Comparison of ENCODE assay signal across 1 cellular context in the genomic region with DNA sequence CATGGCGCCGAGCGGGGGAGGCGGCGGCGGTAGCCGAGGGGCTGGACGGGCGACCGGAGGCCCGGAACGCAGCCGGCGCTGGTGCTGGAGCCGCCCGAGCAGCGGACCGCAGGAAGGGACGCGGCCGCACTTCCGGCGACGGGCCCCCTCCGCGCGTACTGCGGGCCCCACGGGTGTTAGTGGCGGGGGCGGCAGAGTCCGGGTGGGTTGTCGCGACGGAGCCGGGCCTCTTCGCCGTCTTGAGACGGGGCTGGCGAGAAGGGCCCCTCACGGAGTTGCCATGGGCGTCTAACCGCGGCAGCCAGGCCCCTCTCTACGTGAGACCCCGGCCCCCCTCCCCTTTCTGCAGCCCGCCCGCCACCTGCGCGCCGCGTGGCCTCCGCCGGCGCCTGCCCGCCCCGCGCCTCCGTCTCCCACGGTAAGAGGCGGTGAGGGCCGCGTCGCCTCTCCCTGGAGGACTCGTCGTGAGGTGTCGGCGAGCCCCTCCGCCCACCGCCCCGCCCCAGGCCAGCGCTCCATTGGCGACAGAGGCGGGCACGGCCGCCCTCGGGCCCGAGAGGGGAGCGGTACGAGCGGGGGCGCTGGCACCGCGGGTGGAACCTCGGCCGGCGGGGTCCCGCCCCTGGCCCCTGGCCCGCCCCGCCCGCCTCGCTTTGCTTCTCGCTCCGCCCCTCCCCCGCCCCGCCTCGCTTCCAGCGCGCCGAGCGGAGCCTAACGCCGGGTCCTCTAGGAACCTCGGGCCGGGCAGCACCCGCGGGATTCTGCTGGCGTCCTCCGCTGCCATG.
TF ChIP-seq lines count a peak whose summit lies in the region.

A gene with protein sequence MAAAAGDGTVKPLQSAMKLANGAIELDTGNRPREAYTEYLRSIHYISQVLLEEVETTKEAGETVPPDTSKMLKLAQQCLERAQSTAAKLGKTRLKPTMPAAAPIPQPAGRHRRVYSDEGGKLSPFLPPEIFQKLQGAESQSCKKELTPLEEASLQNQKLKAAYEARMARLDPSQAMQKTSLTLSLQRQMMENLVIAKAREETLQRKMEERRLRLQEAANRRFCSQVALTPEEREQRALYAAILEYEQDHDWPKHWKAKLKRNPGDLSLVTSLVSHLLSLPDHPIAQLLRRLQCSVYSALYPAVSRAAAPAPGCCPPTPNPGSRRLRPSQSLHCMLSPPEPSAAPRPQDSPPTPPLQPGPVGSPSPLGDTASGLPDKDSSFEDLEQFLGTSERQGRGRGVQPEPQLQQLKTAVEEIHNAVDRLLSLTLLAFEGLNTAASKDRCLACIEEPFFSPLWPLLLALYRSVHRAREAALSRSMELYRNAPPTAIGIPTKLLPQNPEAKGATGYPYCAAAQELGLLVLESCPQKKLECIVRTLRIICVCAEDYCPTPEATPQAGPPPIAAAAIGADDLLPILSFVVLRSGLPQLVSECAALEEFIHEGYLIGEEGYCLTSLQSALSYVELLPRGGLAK (minus strand): TSS at position 40 of the 785 bp plus-strand sequence. CDS start 37 bp downstream, at position 3.
A gene with protein sequence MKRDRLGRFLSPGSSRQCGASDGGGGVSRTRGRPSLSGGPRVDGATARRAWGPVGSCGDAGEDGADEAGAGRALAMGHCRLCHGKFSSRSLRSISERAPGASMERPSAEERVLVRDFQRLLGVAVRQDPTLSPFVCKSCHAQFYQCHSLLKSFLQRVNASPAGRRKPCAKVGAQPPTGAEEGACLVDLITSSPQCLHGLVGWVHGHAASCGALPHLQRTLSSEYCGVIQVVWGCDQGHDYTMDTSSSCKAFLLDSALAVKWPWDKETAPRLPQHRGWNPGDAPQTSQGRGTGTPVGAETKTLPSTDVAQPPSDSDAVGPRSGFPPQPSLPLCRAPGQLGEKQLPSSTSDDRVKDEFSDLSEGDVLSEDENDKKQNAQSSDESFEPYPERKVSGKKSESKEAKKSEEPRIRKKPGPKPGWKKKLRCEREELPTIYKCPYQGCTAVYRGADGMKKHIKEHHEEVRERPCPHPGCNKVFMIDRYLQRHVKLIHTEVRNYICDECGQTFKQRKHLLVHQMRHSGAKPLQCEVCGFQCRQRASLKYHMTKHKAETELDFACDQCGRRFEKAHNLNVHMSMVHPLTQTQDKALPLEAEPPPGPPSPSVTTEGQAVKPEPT (plus strand): TSS at position 679 of the 785 bp plus-strand sequence. CDS start 104 bp downstream, at position 783.

TF ChIP-seq in HepG2, 621 proteins besides CTCF, POLR2A, EP300 and RAD21 (continued from another document and continues in another):
- no peak; the same call in 1 of the 2 replicates for TF ChIP-seq ZNF383 (CRISPR knock-in tag; IDR thresholded peaks at IDR 0.05; ENCODE audit: borderline replicate concordance)
- TF ChIP-seq KDM5A (IDR thresholded peaks at IDR 0.05; ENCODE audit: borderline replicate concordance, low read length) = peak; percentile 96
- TF ChIP-seq, protein P1, sequence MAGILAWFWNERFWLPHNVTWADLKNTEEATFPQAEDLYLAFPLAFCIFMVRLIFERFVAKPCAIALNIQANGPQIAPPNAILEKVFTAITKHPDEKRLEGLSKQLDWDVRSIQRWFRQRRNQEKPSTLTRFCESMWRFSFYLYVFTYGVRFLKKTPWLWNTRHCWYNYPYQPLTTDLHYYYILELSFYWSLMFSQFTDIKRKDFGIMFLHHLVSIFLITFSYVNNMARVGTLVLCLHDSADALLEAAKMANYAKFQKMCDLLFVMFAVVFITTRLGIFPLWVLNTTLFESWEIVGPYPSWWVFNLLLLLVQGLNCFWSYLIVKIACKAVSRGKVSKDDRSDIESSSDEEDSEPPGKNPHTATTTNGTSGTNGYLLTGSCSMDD (CRISPR knock-in tag; IDR thresholded peaks at IDR 0.05) = no peak
- TF ChIP-seq FOXA1 (IDR thresholded peaks at IDR 0.05) = no peak
- no peak; the same call in 1 of the 2 replicates for TF ChIP-seq FOXA1 (CRISPR knock-in tag; IDR thresholded peaks at IDR 0.05)
- TF ChIP-seq, protein P2, sequence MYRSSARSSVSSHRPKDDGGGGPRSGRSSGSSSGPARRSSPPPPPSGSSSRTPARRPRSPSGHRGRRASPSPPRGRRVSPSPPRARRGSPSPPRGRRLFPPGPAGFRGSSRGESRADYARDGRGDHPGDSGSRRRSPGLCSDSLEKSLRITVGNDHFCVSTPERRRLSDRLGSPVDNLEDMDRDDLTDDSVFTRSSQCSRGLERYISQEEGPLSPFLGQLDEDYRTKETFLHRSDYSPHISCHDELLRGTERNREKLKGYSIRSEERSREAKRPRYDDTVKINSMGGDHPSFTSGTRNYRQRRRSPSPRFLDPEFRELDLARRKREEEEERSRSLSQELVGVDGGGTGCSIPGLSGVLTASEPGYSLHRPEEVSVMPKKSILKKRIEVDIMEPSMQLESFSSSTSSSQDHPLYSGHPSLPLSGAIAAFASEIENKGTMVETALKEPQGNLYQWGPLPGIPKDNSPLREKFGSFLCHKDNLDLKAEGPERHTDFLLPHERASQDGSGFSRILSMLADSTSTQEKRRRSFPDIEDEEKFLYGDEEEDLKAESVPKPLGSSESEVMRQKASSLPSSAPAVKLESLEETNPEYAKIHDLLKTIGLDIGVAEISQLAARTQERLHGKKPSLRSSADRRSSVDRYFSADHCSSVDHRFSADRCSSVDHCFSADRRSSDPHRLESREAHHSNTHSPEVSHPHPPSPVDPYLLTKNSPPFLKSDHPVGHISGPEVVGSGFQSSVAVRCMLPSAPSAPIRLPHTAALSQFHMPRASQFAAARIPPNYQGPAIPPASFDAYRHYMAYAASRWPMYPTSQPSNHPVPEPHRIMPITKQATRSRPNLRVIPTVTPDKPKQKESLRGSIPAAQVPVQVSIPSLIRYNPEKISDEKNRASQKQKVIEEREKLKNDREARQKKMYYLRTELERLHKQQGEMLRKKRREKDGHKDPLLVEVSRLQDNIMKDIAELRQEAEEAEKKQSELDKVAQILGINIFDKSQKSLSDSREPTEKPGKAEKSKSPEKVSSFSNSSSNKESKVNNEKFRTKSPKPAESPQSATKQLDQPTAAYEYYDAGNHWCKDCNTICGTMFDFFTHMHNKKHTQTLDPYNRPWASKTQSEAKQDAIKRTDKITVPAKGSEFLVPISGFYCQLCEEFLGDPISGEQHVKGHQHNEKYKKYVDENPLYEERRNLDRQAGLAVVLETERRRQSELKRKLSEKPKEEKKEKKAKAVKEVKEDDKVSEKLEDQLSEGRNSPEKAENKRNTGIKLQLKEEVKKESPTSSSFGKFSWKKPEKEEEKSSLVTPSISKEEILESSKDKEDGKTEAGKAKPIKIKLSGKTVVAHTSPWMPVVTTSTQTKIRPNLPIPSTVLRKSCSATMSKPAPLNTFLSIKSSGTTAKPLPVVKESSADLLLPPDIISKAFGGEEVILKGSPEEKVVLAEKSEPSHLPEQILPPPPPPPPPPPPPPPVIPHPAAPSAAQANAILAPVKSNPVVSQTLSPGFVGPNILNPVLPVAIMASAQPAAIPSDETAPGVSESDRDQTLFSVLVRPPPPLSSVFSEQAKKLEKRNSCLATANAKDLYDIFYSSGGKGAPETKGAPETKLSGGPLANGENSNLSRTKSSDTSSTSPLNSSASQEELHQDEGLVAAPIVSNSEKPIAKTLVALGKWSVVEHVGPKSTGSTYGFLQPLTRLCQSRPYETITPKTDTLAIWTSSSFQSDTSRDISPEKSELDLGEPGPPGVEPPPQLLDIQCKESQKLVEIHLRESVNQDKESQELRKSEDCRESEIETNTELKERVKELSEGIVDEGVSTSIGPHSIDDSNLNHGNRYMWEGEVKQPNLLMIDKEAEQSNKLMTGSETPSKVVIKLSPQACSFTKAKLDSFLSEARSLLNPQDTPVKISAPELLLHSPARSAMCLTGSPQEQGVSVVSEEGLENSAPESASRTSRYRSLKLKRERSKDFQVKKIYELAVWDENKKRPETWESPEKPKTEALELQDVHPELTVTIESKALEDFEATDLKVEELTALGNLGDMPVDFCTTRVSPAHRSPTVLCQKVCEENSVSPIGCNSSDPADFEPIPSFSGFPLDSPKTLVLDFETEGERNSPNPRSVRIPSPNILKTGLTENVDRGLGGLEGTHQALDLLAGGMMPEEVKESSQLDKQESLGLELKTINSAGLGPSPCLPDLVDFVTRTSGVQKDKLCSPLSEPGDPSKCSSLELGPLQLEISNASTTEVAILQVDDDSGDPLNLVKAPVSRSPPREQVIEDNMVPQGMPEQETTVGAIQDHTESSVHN (CRISPR knock-in tag; IDR thresholded peaks at IDR 0.05) = 0 out of 2 replicates have a peak, but pooled peaks have one; percentile 13
- TF ChIP-seq NBN (conservative IDR thresholded peaks at IDR 0.05) = no peak
- no peak for TF ChIP-seq ZNF10 (CRISPR knock-in tag; IDR thresholded peaks at IDR 0.05; ENCODE audit: borderline replicate concordance, low read depth)
- TF ChIP-seq FOXP1 (IDR thresholded peaks at IDR 0.05) = no peak
- no peak for TF ChIP-seq FOXP1 (CRISPR knock-in tag; IDR thresholded peaks at IDR 0.05)
- peak; percentile 37; the same call in 1 of the 2 replicates for TF ChIP-seq HNRNPUL1 (IDR thresholded peaks at IDR 0.05; ENCODE audit: low read depth, low read length)
- TF ChIP-seq, protein P3, sequence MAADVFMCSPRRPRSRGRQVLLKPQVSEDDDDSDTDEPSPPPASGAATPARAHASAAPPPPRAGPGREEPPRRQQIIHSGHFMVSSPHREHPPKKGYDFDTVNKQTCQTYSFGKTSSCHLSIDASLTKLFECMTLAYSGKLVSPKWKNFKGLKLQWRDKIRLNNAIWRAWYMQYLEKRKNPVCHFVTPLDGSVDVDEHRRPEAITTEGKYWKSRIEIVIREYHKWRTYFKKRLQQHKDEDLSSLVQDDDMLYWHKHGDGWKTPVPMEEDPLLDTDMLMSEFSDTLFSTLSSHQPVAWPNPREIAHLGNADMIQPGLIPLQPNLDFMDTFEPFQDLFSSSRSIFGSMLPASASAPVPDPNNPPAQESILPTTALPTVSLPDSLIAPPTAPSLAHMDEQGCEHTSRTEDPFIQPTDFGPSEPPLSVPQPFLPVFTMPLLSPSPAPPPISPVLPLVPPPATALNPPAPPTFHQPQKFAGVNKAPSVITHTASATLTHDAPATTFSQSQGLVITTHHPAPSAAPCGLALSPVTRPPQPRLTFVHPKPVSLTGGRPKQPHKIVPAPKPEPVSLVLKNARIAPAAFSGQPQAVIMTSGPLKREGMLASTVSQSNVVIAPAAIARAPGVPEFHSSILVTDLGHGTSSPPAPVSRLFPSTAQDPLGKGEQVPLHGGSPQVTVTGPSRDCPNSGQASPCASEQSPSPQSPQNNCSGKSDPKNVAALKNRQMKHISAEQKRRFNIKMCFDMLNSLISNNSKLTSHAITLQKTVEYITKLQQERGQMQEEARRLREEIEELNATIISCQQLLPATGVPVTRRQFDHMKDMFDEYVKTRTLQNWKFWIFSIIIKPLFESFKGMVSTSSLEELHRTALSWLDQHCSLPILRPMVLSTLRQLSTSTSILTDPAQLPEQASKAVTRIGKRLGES (CRISPR knock-in tag; IDR thresholded peaks at IDR 0.05; ENCODE audit: borderline replicate concordance) = peak; percentile 90
- no peak; the same call in none of the 2 replicates for TF ChIP-seq BHLHE40 (IDR thresholded peaks at IDR 0.05; ENCODE audit: low read length)
- no peak for TF ChIP-seq ZNF619 (CRISPR knock-in tag; IDR thresholded peaks at IDR 0.05)
- no peak for TF ChIP-seq SNAI1 (CRISPR knock-in tag; IDR thresholded peaks at IDR 0.05; ENCODE audit: borderline replicate concordance)
- no peak for TF ChIP-seq NCOR1 (IDR thresholded peaks at IDR 0.05; ENCODE audit: borderline replicate concordance, low read length)
- TF ChIP-seq KLF12 (CRISPR knock-in tag; IDR thresholded peaks at IDR 0.05; ENCODE audit: borderline replicate concordance) = peak; percentile 98
- peak; percentile 51 for TF ChIP-seq TFDP2 (CRISPR knock-in tag; IDR thresholded peaks at IDR 0.05)
- TF ChIP-seq, protein P4, sequence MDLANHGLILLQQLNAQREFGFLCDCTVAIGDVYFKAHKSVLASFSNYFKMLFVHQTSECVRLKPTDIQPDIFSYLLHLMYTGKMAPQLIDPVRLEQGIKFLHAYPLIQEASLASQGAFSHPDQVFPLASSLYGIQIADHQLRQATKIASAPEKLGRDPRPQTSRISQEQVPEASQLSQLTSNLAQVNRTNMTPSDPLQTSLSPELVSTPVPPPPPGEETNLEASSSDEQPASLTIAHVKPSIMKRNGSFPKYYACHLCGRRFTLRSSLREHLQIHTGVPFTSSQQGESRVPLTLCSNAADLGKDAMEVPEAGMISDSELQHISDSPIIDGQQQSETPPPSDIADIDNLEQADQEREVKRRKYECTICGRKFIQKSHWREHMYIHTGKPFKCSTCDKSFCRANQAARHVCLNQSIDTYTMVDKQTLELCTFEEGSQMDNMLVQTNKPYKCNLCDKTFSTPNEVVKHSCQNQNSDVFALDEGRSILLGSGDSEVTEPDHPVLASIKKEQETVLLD (CRISPR knock-in tag; IDR thresholded peaks at IDR 0.05; ENCODE audit: low read depth) = peak; percentile 100
- no peak for TF ChIP-seq HMGA1 (CRISPR knock-in tag; conservative IDR thresholded peaks at IDR 0.05)
- no peak; the same call in 1 of the 2 replicates for TF ChIP-seq ZNF589 (CRISPR knock-in tag; conservative IDR thresholded peaks at IDR 0.05)
- TF ChIP-seq, protein P5, sequence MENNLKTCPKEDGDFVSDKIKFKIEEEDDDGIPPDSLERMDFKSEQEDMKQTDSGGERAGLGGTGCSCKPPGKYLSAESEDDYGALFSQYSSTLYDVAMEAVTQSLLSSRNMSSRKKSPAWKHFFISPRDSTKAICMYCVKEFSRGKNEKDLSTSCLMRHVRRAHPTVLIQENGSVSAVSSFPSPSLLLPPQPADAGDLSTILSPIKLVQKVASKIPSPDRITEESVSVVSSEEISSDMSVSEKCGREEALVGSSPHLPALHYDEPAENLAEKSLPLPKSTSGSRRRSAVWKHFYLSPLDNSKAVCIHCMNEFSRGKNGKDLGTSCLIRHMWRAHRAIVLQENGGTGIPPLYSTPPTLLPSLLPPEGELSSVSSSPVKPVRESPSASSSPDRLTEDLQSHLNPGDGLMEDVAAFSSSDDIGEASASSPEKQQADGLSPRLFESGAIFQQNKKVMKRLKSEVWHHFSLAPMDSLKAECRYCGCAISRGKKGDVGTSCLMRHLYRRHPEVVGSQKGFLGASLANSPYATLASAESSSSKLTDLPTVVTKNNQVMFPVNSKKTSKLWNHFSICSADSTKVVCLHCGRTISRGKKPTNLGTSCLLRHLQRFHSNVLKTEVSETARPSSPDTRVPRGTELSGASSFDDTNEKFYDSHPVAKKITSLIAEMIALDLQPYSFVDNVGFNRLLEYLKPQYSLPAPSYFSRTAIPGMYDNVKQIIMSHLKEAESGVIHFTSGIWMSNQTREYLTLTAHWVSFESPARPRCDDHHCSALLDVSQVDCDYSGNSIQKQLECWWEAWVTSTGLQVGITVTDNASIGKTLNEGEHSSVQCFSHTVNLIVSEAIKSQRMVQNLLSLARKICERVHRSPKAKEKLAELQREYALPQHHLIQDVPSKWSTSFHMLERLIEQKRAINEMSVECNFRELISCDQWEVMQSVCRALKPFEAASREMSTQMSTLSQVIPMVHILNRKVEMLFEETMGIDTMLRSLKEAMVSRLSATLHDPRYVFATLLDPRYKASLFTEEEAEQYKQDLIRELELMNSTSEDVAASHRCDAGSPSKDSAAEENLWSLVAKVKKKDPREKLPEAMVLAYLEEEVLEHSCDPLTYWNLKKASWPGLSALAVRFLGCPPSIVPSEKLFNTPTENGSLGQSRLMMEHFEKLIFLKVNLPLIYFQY (CRISPR knock-in tag; IDR thresholded peaks at IDR 0.05; ENCODE audit: borderline replicate concordance) = 0 out of 2 replicates have a peak, but pooled peaks have one; percentile 74
